ENCODE assay signal across 20 cellular contexts in the genomic region with DNA sequence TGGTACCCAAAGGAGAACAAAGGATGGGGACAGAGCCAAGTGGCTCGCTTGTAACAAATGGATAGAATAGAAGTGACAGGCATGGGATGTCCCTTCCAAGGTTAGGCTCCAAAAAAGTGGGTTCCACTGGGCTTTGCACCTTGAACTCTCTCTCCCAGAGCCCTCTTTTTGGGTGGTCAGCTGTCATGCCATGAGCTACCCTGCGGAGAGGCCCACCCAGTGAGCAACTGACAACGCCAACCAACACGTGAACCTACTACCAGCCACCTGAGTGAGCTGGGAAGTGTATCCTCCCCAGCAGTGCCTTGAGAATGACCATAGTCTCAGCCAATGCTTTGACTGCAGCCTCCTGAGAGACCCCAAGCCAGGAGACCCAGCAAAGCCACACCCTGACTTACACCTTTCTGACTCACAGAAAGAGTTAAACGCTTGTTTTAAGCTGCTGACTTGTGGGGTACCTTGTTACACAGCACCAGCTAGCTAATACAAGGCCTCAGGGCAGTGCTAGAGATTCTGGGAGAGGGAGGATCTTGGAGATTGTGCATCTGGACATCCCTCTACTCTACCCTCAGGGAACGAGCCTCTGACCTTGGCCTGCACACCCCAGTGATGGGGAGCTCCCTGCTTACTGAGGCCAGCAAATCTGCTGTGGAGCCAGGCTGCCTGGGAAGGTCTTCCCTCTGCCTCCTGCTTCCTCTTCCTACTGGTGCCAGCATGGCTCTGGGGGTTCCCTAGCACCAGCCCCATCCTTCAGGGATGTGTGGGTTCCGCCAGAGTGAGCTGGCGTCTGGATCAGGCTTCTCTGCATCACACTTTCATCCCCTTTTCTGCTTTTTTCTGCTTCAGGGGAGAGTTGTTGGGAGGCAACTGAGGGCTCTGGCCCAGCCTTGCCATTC. TPM values are rescaled to one million over a fixed set of nuclear protein-coding genes. Genes with fewer than 3 reads are reported as not detected.
DNase-seq lines count a peak whose midpoint lies in the region; ATAC-seq lines count a peak whose summit lies in the region.
"Had no signal": no experiment of that assay in that cellular context is flagged by ENCODE, and none has a peak within 500 bp of the region (broad histone marks: within the 10 kb centered on the region; RNA-seq: fewer than 3 reads in every experiment).

No MANE protein-coding gene starts in this region.

- H3K27ac ChIP-seq in right cardiac atrium (ENCODE audit: low read length): no peak overlapping the region

- H3K4me1 ChIP-seq in right cardiac atrium (ENCODE audit: control insufficient read depth, insufficient read depth, low read length): no peaks in the 10 kb centered on the region
- H3K4me1 ChIP-seq: BE2C, Caco-2 had no signal

- no peak overlapping the region for H3K4me3 ChIP-seq in right cardiac atrium (ENCODE audit: low read length)

- in situ Hi-C loops in G401 (cut with HindIII; ENCODE audit: low sequenced_read_pairs): no loop called here

- WGBS in right cardiac atrium: 86% methylated on average over 8 of the region's 8 CpGs

- no peak for ATAC-seq in Right ventricle myocardium inferior
- ATAC-seq in right cardiac atrium: no peak
- ATAC-seq in left lobe of liver: no peak
- ATAC-seq: HCT116 had no signal

- no peaks in the 10 kb centered on the region for H3K27me3 ChIP-seq in right cardiac atrium (ENCODE audit: control insufficient read depth, insufficient read depth)
- H3K27me3 ChIP-seq: BE2C had no signal

- intact Hi-C loops in Right ventricle myocardium inferior (cut with DNase I) (no loop called here), right cardiac atrium (cut with DNase I) (no loop called here)

- DNase-seq in Right ventricle myocardium inferior (ENCODE audit: missing footprints) (peak; percentile 49), right cardiac atrium (no peak), left lobe of liver (ENCODE audit: low spot score) (peak; percentile 16), NCI-H526 treated with DMSO at 0.1 percent for 48 hours (lab: John Stamatoyannopoulos, UW) (no peak), NCI-H1092 treated with DMSO at 0.1 percent for 48 hours (lab: John Stamatoyannopoulos, UW) (no peak), G401 (ENCODE audit: low spot score) (no peak)
- peak; percentile 9 for DNase-seq in stimulated activated CD8-positive, alpha-beta memory T cell treated with anti-CD3 and anti-CD28 coated beads, Interleukin-4, amount 100 ng/mL, for 48 hours
- DNase-seq: BE2C; Caco-2; CD4-positive, CD25-positive, alpha-beta regulatory T cell; GDM1; KBM-7; NCI-H1105 treated with DMSO at 0.1 percent for 48 hours; NCI-H1694 treated with DMSO at 0.1 percent for 48 hours; NCI-H2107; NCI-H2227 treated with DMSO at 0.1 percent for 48 hours; NCI-H524; SHP77 treated with DMSO at 0.1 percent for 48 hours had no signal

- H3K9me3 ChIP-seq in right cardiac atrium (ENCODE audit: control insufficient read depth, low read length): no peaks in the 10 kb centered on the region
- H3K9me3 ChIP-seq: BE2C, Caco-2 had no signal

RNA-seq across cellular contexts. Expression of a gene that starts 29.1 kb away (rescaled TPM):
- total RNA-seq in Right ventricle myocardium inferior (not detected), right cardiac atrium (not detected), left lobe of liver (not detected)
- not detected for polyA plus RNA-seq in right cardiac atrium
- not detected in 2 replicates for total RNA-seq in G401 (2014; rRNA removed; shearing (Covaris generic))
- total RNA-seq: Caco-2; CD4-positive, CD25-positive, alpha-beta regulatory T cell; RPMI7951 had no signal
- polyA plus RNA-seq: CD4-positive, CD25-positive, alpha-beta regulatory T cell had no signal

Comparison
In these comparisons a context has a peak if more than half of its experiments do, and no peak if none do; other contexts are left out.
1. DNase-seq: peak in Right ventricle myocardium inferior (single experiment), left lobe of liver (single experiment) and stimulated activated CD8-positive, alpha-beta memory T cell treated with anti-CD3 and anti-CD28 coated beads, Interleukin-4, amount 100 ng/mL, for 48 hours (single experiment); none in right cardiac atrium (0 of 3), NCI-H526 treated with DMSO at 0.1 percent for 48 hours (single experiment), NCI-H1092 treated with DMSO at 0.1 percent for 48 hours (single experiment) and G401 (single experiment).